ENCODE assay signal across 17 cellular contexts in the genomic region with DNA sequence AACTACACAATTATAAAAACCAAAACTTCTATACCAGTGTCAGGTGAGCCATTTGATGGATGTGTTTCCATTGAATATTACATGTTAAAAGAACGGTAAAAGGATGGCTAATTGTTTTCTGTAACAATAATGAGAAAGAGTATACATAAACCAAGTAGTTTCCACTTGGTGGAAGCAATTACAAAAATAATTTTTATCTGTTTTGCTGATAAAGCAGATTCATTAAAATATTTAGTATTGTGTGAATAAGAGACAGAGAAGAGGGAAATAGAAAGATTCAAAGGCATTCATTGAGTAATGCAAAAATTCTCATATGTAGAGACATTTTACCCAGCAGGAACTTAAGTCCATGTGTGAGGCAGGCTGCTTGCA.
DNase-seq lines count a peak whose midpoint lies in the region; ATAC-seq and TF ChIP-seq lines count a peak whose summit lies in the region.
"Had no signal": no experiment of that assay in that cellular context is flagged by ENCODE, and none has a peak within 500 bp of the region (broad histone marks: within the 10 kb centered on the region; RNA-seq: fewer than 3 reads in every experiment).

No MANE protein-coding gene starts in this region.

- no peaks in the 10 kb centered on the region for H4K20me1 ChIP-seq in BLaER1 treated with 17β-estradiol and CSF1 and Interleukin-3, amounts not matched to agents 10 nM and 100 nM
- H4K20me1 ChIP-seq in Loucy (ENCODE audit: insufficient read depth, low read length, poor library complexity, severe bottlenecking), result no peaks in the 10 kb centered on the region

- no peaks in the 10 kb centered on the region for H3K79me1 ChIP-seq in trophoblast cell (ENCODE audit: low read length)

- WGBS in trophoblast cell (ENCODE audit: extremely low coverage, insufficient coverage, insufficient read length), result no CpG with 5 or more reads among the region's 1 CpG

- H2BK120ac ChIP-seq in trophoblast cell (ENCODE audit: insufficient read depth, low read length, poor library complexity), result no peak overlapping the region

- ATAC-seq in GM21737 (IDR thresholded peaks at IDR 0.05; ENCODE audit: unreplicated experiment), result no peak
- ATAC-seq: CD8-positive, alpha-beta T cell; natural killer cell had no signal

- no peaks in the 10 kb centered on the region for H3K36me3 ChIP-seq in BLaER1 treated with 17β-estradiol and CSF1 and Interleukin-3, amounts not matched to agents 10 nM and 100 nM
- H3K36me3 ChIP-seq in Loucy (ENCODE audit: insufficient read depth, low read length) (no peaks in the 10 kb centered on the region), iPS-18a (ENCODE audit: control insufficient read depth, low read depth, low read length) (no peaks in the 10 kb centered on the region), trophoblast cell (ENCODE audit: control insufficient read depth in 1 of 2, insufficient read depth in 2 of 2, low read length in 2 of 2) (no peaks in the 10 kb centered on the region)
- H3K36me3 ChIP-seq: WERI-Rb-1 had no signal

- no peak overlapping the region for H3K9ac ChIP-seq in BLaER1 treated with 17β-estradiol and CSF1 and Interleukin-3, amounts not matched to agents 10 nM and 100 nM
- H3K9ac ChIP-seq in Loucy (ENCODE audit: low read depth, low read length, poor library complexity, severe bottlenecking) (no peak overlapping the region), iPS-18a (ENCODE audit: low read length) (no peak overlapping the region), trophoblast cell (ENCODE audit: low read length) (no peak overlapping the region)
- H3K9ac ChIP-seq: SK-N-SH had no signal

- no peaks in the 10 kb centered on the region for H3F3A ChIP-seq in Loucy (ENCODE audit: low read depth)

- H3K4ac ChIP-seq in trophoblast cell (ENCODE audit: low read depth, low read length), result no peak overlapping the region

- H3K4me1 ChIP-seq in BLaER1 treated with 17β-estradiol and CSF1 and Interleukin-3, amounts not matched to agents 10 nM and 100 nM, result peaks cover 0 to 19% (median 9%) of the 10 kb centered on the region in 10 experiments; a peak in 13 of 20 replicates
- no peaks in the 10 kb centered on the region for H3K4me1 ChIP-seq in Loucy (ENCODE audit: insufficient read depth, low read length, poor library complexity, severe bottlenecking)
- H3K4me1 ChIP-seq in iPS-18a (ENCODE audit: control insufficient read depth, low read depth, low read length), result peaks cover 64% of the 10 kb centered on the region
- H3K4me1 ChIP-seq in trophoblast cell (ENCODE audit: control insufficient read depth in 1 of 2, insufficient read depth in 2 of 2, low read length in 2 of 2), result peaks cover 7 to 9% of the 10 kb centered on the region in 2 experiments

- H2AK5ac ChIP-seq in trophoblast cell (ENCODE audit: low read length), result no peak overlapping the region

- no peaks in the 10 kb centered on the region for H3K9me2 ChIP-seq in Loucy (replicated peaks; ENCODE audit: low read depth, low read length)
- H3K9me2 ChIP-seq: SK-N-SH had no signal

- H3K4me2 ChIP-seq in BLaER1 treated with 17β-estradiol and CSF1 and Interleukin-3, amounts not matched to agents 10 nM and 100 nM, result peak overlapping the region in 7 of 11 experiments; percentile 19 to 57 (median 33); a peak in 9 of 22 replicates
- H3K4me2 ChIP-seq in Loucy (ENCODE audit: low read depth, low read length, poor library complexity, severe bottlenecking) (no peak overlapping the region), trophoblast cell (ENCODE audit: low read length) (peak overlapping the region; percentile 28)
- H3K4me2 ChIP-seq: SK-N-SH had no signal

- H3K18ac ChIP-seq in trophoblast cell (ENCODE audit: low read length), result no peak overlapping the region

- no peaks in the 10 kb centered on the region for H3K27me3 ChIP-seq in BLaER1 treated with 17β-estradiol and CSF1 and Interleukin-3, amounts not matched to agents 10 nM and 100 nM
- H3K27me3 ChIP-seq in Loucy (ENCODE audit: insufficient read depth, low read length, poor library complexity, severe bottlenecking) (no peaks in the 10 kb centered on the region), iPS-18a (ENCODE audit: control insufficient read depth, insufficient read depth, low read length) (no peaks in the 10 kb centered on the region), trophoblast cell (ENCODE audit: insufficient read depth, low read length) (no peaks in the 10 kb centered on the region)

- no peak overlapping the region for H3K23ac ChIP-seq in trophoblast cell (ENCODE audit: low read length)

- no peak overlapping the region for H3K4me3 ChIP-seq in BLaER1 treated with 17β-estradiol and CSF1 and Interleukin-3, amounts not matched to agents 10 nM and 100 nM
- no peak overlapping the region for H3K4me3 ChIP-seq in Loucy (ENCODE audit: low read length, poor library complexity, severe bottlenecking)
- H3K4me3 ChIP-seq in iPS-18a (ENCODE audit: low read length), result peak overlapping the region; percentile 20
- H3K4me3 ChIP-seq in trophoblast cell (ENCODE audit: low read depth, low read length), result no peak overlapping the region

- H4K12ac ChIP-seq in trophoblast cell (ENCODE audit: low read depth, low read length), result no peak overlapping the region

- H3K9me3 ChIP-seq in BLaER1 treated with 17β-estradiol and CSF1 and Interleukin-3, amounts not matched to agents 10 nM and 100 nM (replicated peaks in 1 of 11), result no peaks in the 10 kb centered on the region
- no peaks in the 10 kb centered on the region for H3K9me3 ChIP-seq in Loucy (ENCODE audit: insufficient read depth, low read depth, low read length)
- no peaks in the 10 kb centered on the region for H3K9me3 ChIP-seq in iPS-18a (ENCODE audit: control insufficient read depth, low read depth, low read length)
- no peaks in the 10 kb centered on the region for H3K9me3 ChIP-seq in trophoblast cell (ENCODE audit: insufficient read depth, low read depth, low read length)
- H3K9me3 ChIP-seq: SK-N-SH had no signal

- H3K14ac ChIP-seq in trophoblast cell (ENCODE audit: low read length), result no peak overlapping the region

- no peak overlapping the region for H4K8ac ChIP-seq in trophoblast cell (ENCODE audit: low read depth, low read length)

- H2AFZ ChIP-seq in Loucy (ENCODE audit: low read length) (peak overlapping the region; percentile 39), trophoblast cell (ENCODE audit: insufficient read depth, low read length, poor library complexity) (no peak overlapping the region)

- no peaks in the 10 kb centered on the region for H3K79me2 ChIP-seq in Loucy (ENCODE audit: insufficient read depth, low read length)
- H3K79me2 ChIP-seq in trophoblast cell (ENCODE audit: control insufficient read depth, insufficient read depth, low read length, poor library complexity), result no peaks in the 10 kb centered on the region

- H2BK5ac ChIP-seq in trophoblast cell (ENCODE audit: low read depth, low read length, poor library complexity), result no peak overlapping the region

- no peak overlapping the region for H4K91ac ChIP-seq in trophoblast cell (ENCODE audit: low read depth, low read length)

- TF ChIP-seq CTCF in Loucy (conservative IDR thresholded peaks at IDR 0.05; ENCODE audit: low read length), result no peak

- no peak overlapping the region for H2BK12ac ChIP-seq in trophoblast cell (ENCODE audit: low read length)

- DNase-seq in trophoblast cell (no peak), NCI-H524 (lab: John Stamatoyannopoulos, UW) (no peak), amygdala (lab: John Stamatoyannopoulos, UW) (no peak), T-helper 9 cell (no peak)
- DNase-seq: activated CD4-positive, alpha-beta memory T cell treated with anti-CD3 and anti-CD28 coated beads for 36 hours; CD8-positive, alpha-beta T cell; natural killer cell; NCI-H1105; NCI-H2107; NCI-H510A treated with DMSO at 0.1 percent for 48 hours; SK-N-SH; stimulated activated CD4-positive, alpha-beta T cell treated with anti-CD3 and anti-CD28 coated beads, Interleukin-12 subunit alpha, Interleukin-12 subunit beta, amount 100 ng/mL, for 4 hours had no signal

- no peak overlapping the region for H3K27ac ChIP-seq in BLaER1 treated with 17β-estradiol and CSF1 and Interleukin-3, amounts not matched to agents 10 nM and 100 nM
- H3K27ac ChIP-seq in iPS-18a (ENCODE audit: low read length) (no peak overlapping the region), trophoblast cell (ENCODE audit: low read depth, low read length) (no peak overlapping the region)
- H3K27ac ChIP-seq: WERI-Rb-1 had no signal
